ENCODE assay signal across 22 cellular contexts in genomic region chr7:101114492-101114891, GRCh38. TPM values are rescaled to one million over a fixed set of nuclear protein-coding genes. Genes with fewer than 3 reads are reported as not detected.
DNase-seq lines count a peak whose midpoint lies in the region; ATAC-seq and TF ChIP-seq lines count a peak whose summit lies in the region.
"Had no signal": no experiment of that assay in that cellular context is flagged by ENCODE, and none has a peak within 500 bp of the region (broad histone marks: within the 10 kb centered on the region; RNA-seq: fewer than 3 reads in every experiment).

No MANE protein-coding gene starts in this region.

- H3K9me3 Mint-ChIP-seq in HFFc6, result no peaks in the 10 kb centered on the region; the same call in 1 of the 2 replicates
- H3K9me3 Mint-ChIP-seq: T-helper 2 cell treated with Interferon-gamma antibody and Interleukin-4, amounts not matched to agents 5 μg/mL and 100 μg/mL, for 36 hours had no signal

- H3K27me3 Mint-ChIP-seq in HFFc6 (ENCODE audit: insufficient read depth), result peaks cover 1% of the 10 kb centered on the region; the same call in 1 of the 2 replicates

- TF ChIP-seq CTCF in HFFc6 (IDR thresholded peaks at IDR 0.05), result no peak
- no peak for TF ChIP-seq CTCF in fibroblast of mammary gland (conservative IDR thresholded peaks at IDR 0.05; ENCODE audit: control insufficient read depth, insufficient read depth, low read depth, low read length)
- TF ChIP-seq CTCF in tibial artery (IDR thresholded peaks at IDR 0.05), result no peak

- peak overlapping the region; percentile 42 for H3K4me3 Mint-ChIP-seq in HFFc6
- H3K4me3 Mint-ChIP-seq: activated CD8-positive, alpha-beta memory T cell treated with anti-CD3 and anti-CD28 coated beads, Interleukin-2, amount 10 ng/mL, durations not matched to agents 7 days and 5 days; T-helper 2 cell treated with Interferon-gamma antibody and Interleukin-4, amounts not matched to agents 5 μg/mL and 100 μg/mL, for 36 hours had no signal

- H3K27ac Mint-ChIP-seq in HFFc6, result peak overlapping the region; percentile 96
- H3K27ac Mint-ChIP-seq: activated CD8-positive, alpha-beta memory T cell treated with anti-CD3 and anti-CD28 coated beads, Interleukin-2, amount 10 ng/mL, durations not matched to agents 7 days and 5 days; T-helper 2 cell treated with Interferon-gamma antibody and Interleukin-4, amounts not matched to agents 5 μg/mL and 100 μg/mL, for 36 hours had no signal

- no peaks in the 10 kb centered on the region for H3K36me3 Mint-ChIP-seq in HFFc6 (ENCODE audit: low read depth)
- H3K36me3 Mint-ChIP-seq: activated CD8-positive, alpha-beta memory T cell treated with anti-CD3 and anti-CD28 coated beads, Interleukin-2, amount 10 ng/mL, durations not matched to agents 7 days and 5 days had no signal

- peaks cover 0 to 53% (median 29%) of the 10 kb centered on the region in 4 donors for H3K4me1 ChIP-seq in tibial artery
- H3K4me1 ChIP-seq: adrenal gland had no signal

- peaks cover 64% of the 10 kb centered on the region for H3K4me1 Mint-ChIP-seq in HFFc6 (ENCODE audit: low read depth)
- H3K4me1 Mint-ChIP-seq: activated CD8-positive, alpha-beta memory T cell treated with anti-CD3 and anti-CD28 coated beads, Interleukin-2, amount 10 ng/mL, durations not matched to agents 7 days and 5 days had no signal

- H3K9me3 ChIP-seq in tibial artery, result no peaks in the 10 kb centered on the region
- H3K9me3 ChIP-seq: adrenal gland, gastrocnemius medialis had no signal

- H3K36me3 ChIP-seq in tibial artery, result no peaks in the 10 kb centered on the region
- H3K36me3 ChIP-seq: adrenal gland, gastrocnemius medialis had no signal

- H3K4me3 ChIP-seq in fibroblast of mammary gland (ENCODE audit: control insufficient read depth, low read depth, low read length) (no peak overlapping the region), tibial artery (no peak overlapping the region)
- H3K4me3 ChIP-seq: adrenal gland, gastrocnemius medialis had no signal

- DNase-seq in HFFc6 (peak; percentile 49), fibroblast of mammary gland (ENCODE audit: low read depth) (peak; percentile 82), tibial artery (no peak), ecto neural progenitor cell (ENCODE audit: low spot score) (no peak), mesenteric fat pad (ENCODE audit: low spot score) (no peak)
- DNase-seq: activated CD4-positive, CD25-positive, alpha-beta regulatory T cell treated with anti-CD3 and anti-CD28 coated beads, Interleukin-2, amount 50 U/mL, for 72 hours; activated CD8-positive, alpha-beta memory T cell treated with anti-CD3 and anti-CD28 coated beads, Interleukin-2, amount 10 ng/mL, durations not matched to agents 7 days and 5 days; activated effector memory CD4-positive, alpha-beta T cell treated with Interleukin-2 at 50 U/mL for 16 hours; adrenal gland; cerebellar nuclear complex; DMS53; gastrocnemius medialis; left ventricle myocardium superior; NCI-H1694 treated with DMSO at 0.1 percent for 48 hours; NCI-H345; NK-92 treated with Interleukin-12 subunit alpha and Interleukin-12 subunit beta, amount 100 ng/mL, for 24 hours had no signal

- intact Hi-C loops in tibial artery (cut with DNase I; ENCODE audit: low total_unique reads), result no loop called here

- H3K27me3 ChIP-seq in tibial artery, result no peaks in the 10 kb centered on the region
- H3K27me3 ChIP-seq: adrenal gland, gastrocnemius medialis had no signal

- H3K27ac ChIP-seq in tibial artery, result peak overlapping the region; percentile 26 to 68
- H3K27ac ChIP-seq: adrenal gland had no signal

- no peak for ATAC-seq in SK-N-SH treated with all-trans-retinoic acid at 6 μM for 48 hours
- ATAC-seq in GM19463 (IDR thresholded peaks at IDR 0.05; ENCODE audit: unreplicated experiment), result no peak
- ATAC-seq: activated CD8-positive, alpha-beta memory T cell treated with anti-CD3 and anti-CD28 coated beads, Interleukin-2, amount 10 ng/mL, durations not matched to agents 7 days and 5 days; gastrocnemius medialis; HCT116; left ventricle myocardium superior had no signal

TF ChIP-seq in SK-N-SH treated with all-trans-retinoic acid at 6 μM for 48 hours, 23 proteins besides CTCF, POLR2A, EP300 and RAD21:
- TF ChIP-seq OSR1 (CRISPR knock-in tag; IDR thresholded peaks at IDR 0.05) (no peak), ZC3H10 (CRISPR knock-in tag; IDR thresholded peaks at IDR 0.05) (no peak), RARB (CRISPR knock-in tag; IDR thresholded peaks at IDR 0.05) (no peak), ZNF70 (CRISPR knock-in tag; IDR thresholded peaks at IDR 0.05) (no peak), ARNTL (CRISPR knock-in tag; IDR thresholded peaks at IDR 0.05; ENCODE audit: borderline replicate concordance, low read depth) (no peak), CREB5 (CRISPR knock-in tag; IDR thresholded peaks at IDR 0.05; ENCODE audit: low read depth) (no peak), GLIS3 (CRISPR knock-in tag; IDR thresholded peaks at IDR 0.05) (no peak), PATZ1 (CRISPR knock-in tag; IDR thresholded peaks at IDR 0.05; ENCODE audit: borderline replicate concordance) (peak; percentile 80; the same call in 1 of the 2 replicates), TCF4 (CRISPR knock-in tag; IDR thresholded peaks at IDR 0.05; ENCODE audit: borderline replicate concordance) (no peak), ZFP3 (CRISPR knock-in tag; IDR thresholded peaks at IDR 0.05) (no peak), ISL1 (CRISPR knock-in tag; IDR thresholded peaks at IDR 0.05) (0 out of 2 replicates have a peak, but pooled peaks have one; percentile 7)

RNA-seq across cellular contexts. Expression of gene SERPINE1, which starts 12.4 kb away (rescaled TPM):
- 1,000 to 10,000 TPM in 4 of 6 experiments, 100 to 1,000 TPM in 2; 906 to 2,092 (median 1,052) TPM for total RNA-seq in HFFc6 (2021; fragmentation: NEBNext Ultra II Directional; extraction: Animal tissue kit (Norgen Biotek cat#: 25700))
- total RNA-seq in mesenteric fat pad, result 130 TPM

RNA-seq across cellular contexts. Expression of gene TRIM56, which starts 29.2 kb away (rescaled TPM):
- 10 to 100 TPM; 17.8 to 20.6 (median 19.4) TPM for total RNA-seq in HFFc6 (2021; fragmentation: NEBNext Ultra II Directional; extraction: Animal tissue kit (Norgen Biotek cat#: 25700))
- 48.2 TPM for total RNA-seq in mesenteric fat pad

RNA-seq across cellular contexts. Expression of gene AP1S1, which starts 39.8 kb away (rescaled TPM):
- total RNA-seq in HFFc6 (2021; fragmentation: NEBNext Ultra II Directional; extraction: Animal tissue kit (Norgen Biotek cat#: 25700)), result 100 to 1,000 TPM; 154 to 176 (median 166) TPM
- total RNA-seq in mesenteric fat pad, result 30.4 TPM

RNA-seq across cellular contexts. Expression of gene VGF, which starts 50.9 kb away (rescaled TPM):
- total RNA-seq in HFFc6 (2021; fragmentation: NEBNext Ultra II Directional; extraction: Animal tissue kit (Norgen Biotek cat#: 25700)), result under 1 TPM; 0.19 to 0.78 (median 0.35) TPM
- total RNA-seq in mesenteric fat pad, result 0.22 TPM
- total RNA-seq: gastrocnemius medialis, left ventricle myocardium superior, myocyte, skeletal muscle tissue had no signal

Comparison
In these comparisons a context has a peak if more than half of its experiments do, and no peak if none do; other contexts are left out.
1. DNase-seq: peak in HFFc6 (single experiment) and fibroblast of mammary gland (single experiment); none in tibial artery (0 of 2), ecto neural progenitor cell (single experiment) and mesenteric fat pad (single experiment).